ENCODE assay signal across 26 cellular contexts in genomic region chr2:46651363-46652099, GRCh38. TPM values are rescaled to one million over a fixed set of nuclear protein-coding genes. Genes with fewer than 3 reads are reported as not detected.
DNase-seq lines count a peak whose midpoint lies in the region; ATAC-seq and TF ChIP-seq lines count a peak whose summit lies in the region.
"Had no signal": no experiment of that assay in that cellular context is flagged by ENCODE, and none has a peak within 500 bp of the region (broad histone marks: within the 10 kb centered on the region; RNA-seq: fewer than 3 reads in every experiment).

No MANE protein-coding gene starts in this region.

- ATAC-seq in Right ventricle myocardium superior (ENCODE audit: poor library complexity) (no peak), HG03442 (IDR thresholded peaks at IDR 0.05; ENCODE audit: unreplicated experiment) (no peak)
- ATAC-seq in activated naive CD8-positive, alpha-beta T cell treated with anti-CD3 and anti-CD28 coated beads, Interleukin-2, amount 50 U/mL, for 24 hours: no peak
- ATAC-seq: activated CD4-positive, CD25-positive, alpha-beta regulatory T cell treated with anti-CD3 and anti-CD28 coated beads, Interleukin-2, amount 50 U/mL, for 24 hours; left lobe of liver; pancreas; PC-3; stimulated activated naive CD8-positive, alpha-beta T cell treated with anti-CD3 and anti-CD28 coated beads, Interleukin-15, amount 100 ng/mL, for 72 hours; T-helper 17 cell had no signal

- H3K9me3 Mint-ChIP-seq in activated naive CD8-positive, alpha-beta T cell treated with anti-CD3 and anti-CD28 coated beads, Interleukin-2, amount 50 U/mL, for 24 hours: no peaks in the 10 kb centered on the region
- H3K9me3 Mint-ChIP-seq: CD4-positive, alpha-beta T cell; H9; immature natural killer cell; memory B cell; stimulated activated naive CD8-positive, alpha-beta T cell treated with anti-CD3 and anti-CD28 coated beads, Interleukin-15, amount 100 ng/mL, for 72 hours had no signal

- TF ChIP-seq CTCF in left ventricle myocardium inferior (IDR thresholded peaks at IDR 0.05; ENCODE audit: borderline replicate concordance) (no peak), adrenal gland (IDR thresholded peaks at IDR 0.05) (no peak), fibroblast of the aortic adventitia (IDR thresholded peaks at IDR 0.05; ENCODE audit: insufficient read depth, low read length) (no peak), testis (IDR thresholded peaks at IDR 0.05) (no peak)

- 62 to 75% (median 70%) methylated on average over 6 of the region's 6 CpGs for WGBS in adrenal gland, 4 donors
- whole genome bisulfite sequencing in testis, 2 donors: 67 to 68% methylated on average over 6 of the region's 6 CpGs

- H3K36me3 Mint-ChIP-seq in activated naive CD8-positive, alpha-beta T cell treated with anti-CD3 and anti-CD28 coated beads, Interleukin-2, amount 50 U/mL, for 24 hours (ENCODE audit: low read depth): no peaks in the 10 kb centered on the region
- H3K36me3 Mint-ChIP-seq: memory B cell had no signal

- H3K9me3 ChIP-seq in left ventricle myocardium inferior (replicated peaks): no peaks in the 10 kb centered on the region
- no peaks in the 10 kb centered on the region for H3K9me3 ChIP-seq in adrenal gland (replicated peaks in 1 of 3)
- no peaks in the 10 kb centered on the region for H3K9me3 ChIP-seq in testis
- H3K9me3 ChIP-seq: esophagus squamous epithelium, pancreas, spleen had no signal

- H3K4me3 ChIP-seq in left ventricle myocardium inferior (no peak overlapping the region), adrenal gland (no peak overlapping the region), fibroblast of the aortic adventitia (ENCODE audit: low read depth, low read length) (no peak overlapping the region), testis (no peak overlapping the region)
- H3K4me3 ChIP-seq: esophagus squamous epithelium, pancreas, spleen had no signal

- no peaks in the 10 kb centered on the region for H3K4me1 Mint-ChIP-seq in activated naive CD8-positive, alpha-beta T cell treated with anti-CD3 and anti-CD28 coated beads, Interleukin-2, amount 50 U/mL, for 24 hours
- H3K4me1 Mint-ChIP-seq: immature natural killer cell; memory B cell; stimulated activated naive CD8-positive, alpha-beta T cell treated with anti-CD3 and anti-CD28 coated beads, Interleukin-15, amount 100 ng/mL, for 72 hours; T-helper 17 cell had no signal

- H3K36me3 ChIP-seq in left ventricle myocardium inferior (no peaks in the 10 kb centered on the region), adrenal gland (replicated peaks in 1 of 2) (no peaks in the 10 kb centered on the region), testis (ENCODE audit: low read depth, missing control alignments) (no peaks in the 10 kb centered on the region)
- H3K36me3 ChIP-seq: esophagus squamous epithelium, pancreas, spleen had no signal

- intact Hi-C loops in Right ventricle myocardium superior (cut with DNase I) (no loop called here), left ventricle myocardium inferior (cut with micrococcal nuclease) (loop anchor here (10.0 kb wide), 1 partner anchor 123 kb away; no protein-coding TSS in a partner anchor), adrenal gland (cut with DNase I) (loop anchor here in 1 of 2 donors (5.0 to 10.0 kb wide), 3 partner anchors 123 to 236 kb away; no protein-coding TSS in a partner anchor), testis (cut with DNase I; ENCODE audit: low total_unique reads) (no loop called here)

- no peak overlapping the region for H3K4me3 Mint-ChIP-seq in activated naive CD8-positive, alpha-beta T cell treated with anti-CD3 and anti-CD28 coated beads, Interleukin-2, amount 50 U/mL, for 24 hours
- H3K4me3 Mint-ChIP-seq: CD4-positive, alpha-beta T cell; H9; immature natural killer cell; memory B cell; stimulated activated naive CD8-positive, alpha-beta T cell treated with anti-CD3 and anti-CD28 coated beads, Interleukin-15, amount 100 ng/mL, for 72 hours; T-helper 17 cell had no signal

- H3K27me3 Mint-ChIP-seq in activated naive CD8-positive, alpha-beta T cell treated with anti-CD3 and anti-CD28 coated beads, Interleukin-2, amount 50 U/mL, for 24 hours: no peaks in the 10 kb centered on the region
- H3K27me3 Mint-ChIP-seq: CD4-positive, alpha-beta T cell; memory B cell; stimulated activated naive CD8-positive, alpha-beta T cell treated with anti-CD3 and anti-CD28 coated beads, Interleukin-15, amount 100 ng/mL, for 72 hours had no signal

- peak; percentile 52 for DNase-seq in Right ventricle myocardium superior
- DNase-seq in left ventricle myocardium inferior: no peak
- peak; percentile 61 to 86 (median 73) for DNase-seq in adrenal gland
- peak; percentile 59 for DNase-seq in fibroblast of the aortic adventitia (ENCODE audit: low read depth)
- DNase-seq in testis: peak; percentile 61
- no peak for DNase-seq in NCI-H524 treated with DMSO at 0.1 percent for 48 hours (lab: John Stamatoyannopoulos, UW)
- DNase-seq in activated naive CD8-positive, alpha-beta T cell treated with anti-CD3 and anti-CD28 coated beads, Interleukin-2, amount 50 U/mL, for 24 hours: no peak
- DNase-seq: activated CD4-positive, alpha-beta T cell treated with anti-CD3 and anti-CD28 coated beads, Interleukin-2, amount 50 U/mL, for 48 hours; activated T-cell treated with anti-CD3 and anti-CD28 coated beads, Interleukin-2, amount 50 U/mL, for 48 hours; CD4-positive, alpha-beta T cell; cerebellar nuclear complex; esophagus squamous epithelium; H9; immature natural killer cell; NCI-H146; NCI-H446 treated with DMSO at 0.1 percent for 48 hours; NK-92 treated with Interleukin-12 subunit alpha and Interleukin-12 subunit beta, amount 100 ng/mL, for 24 hours; PC-3; spleen; stimulated activated naive CD8-positive, alpha-beta T cell treated with anti-CD3 and anti-CD28 coated beads, Interleukin-15, amount 100 ng/mL, for 72 hours; T-helper 17 cell had no signal

- peaks cover 10% of the 10 kb centered on the region for H3K4me1 ChIP-seq in left ventricle myocardium inferior
- H3K4me1 ChIP-seq in adrenal gland (replicated peaks in 1 of 2): peaks cover 0 to 4% of the 10 kb centered on the region in 2 donors
- H3K4me1 ChIP-seq in testis: peaks cover 17% of the 10 kb centered on the region
- H3K4me1 ChIP-seq: pancreas had no signal

- H3K27ac ChIP-seq in left ventricle myocardium inferior (replicated peaks) (no peak overlapping the region), adrenal gland (peak overlapping the region in 1 of 5 donors; percentile 38), testis (no peak overlapping the region)
- H3K27ac ChIP-seq: esophagus squamous epithelium, pancreas had no signal

- no peak overlapping the region for H3K27ac Mint-ChIP-seq in activated naive CD8-positive, alpha-beta T cell treated with anti-CD3 and anti-CD28 coated beads, Interleukin-2, amount 50 U/mL, for 24 hours
- H3K27ac Mint-ChIP-seq: CD4-positive, alpha-beta T cell; H9; memory B cell; T-helper 17 cell had no signal

- H3K27me3 ChIP-seq in left ventricle myocardium inferior (ENCODE audit: low read depth) (no peaks in the 10 kb centered on the region), adrenal gland (no peaks in the 10 kb centered on the region), testis (no peaks in the 10 kb centered on the region)
- H3K27me3 ChIP-seq: pancreas, spleen had no signal

- no peak for TF ChIP-seq POLR2A in adrenal gland (IDR thresholded peaks at IDR 0.05)
- TF ChIP-seq POLR2A in testis (IDR thresholded peaks at IDR 0.05): no peak

RNA-seq across cellular contexts. Expression of gene CRIPT, which starts 34.5 kb away (rescaled TPM):
- total RNA-seq in Right ventricle myocardium superior (19.1 TPM), left ventricle myocardium inferior (19.4 TPM), adrenal gland (10 to 100 TPM in 7 of 8 donors, 1 to 10 TPM in 1; 5.7 to 22.9 (median 15.4) TPM), fibroblast of the aortic adventitia (ENCODE audit: low replicate concordance) (25.5 and 42.7 TPM in 2 replicates), testis (10 to 100 TPM; 15.5 to 18.5 TPM)
- polyA plus RNA-seq in adrenal gland (10 to 100 TPM; 13.6 to 17.8 (median 15.0) TPM), testis (ENCODE audit: insufficient read depth, low read depth, low replicate concordance) (13.0 TPM)

RNA-seq across cellular contexts. Expression of gene PIGF, which starts 34.7 kb away (rescaled TPM):
- total RNA-seq in Right ventricle myocardium superior (8.9 TPM), left ventricle myocardium inferior (10.3 TPM), adrenal gland (10 to 100 TPM; 24.8 to 43.4 (median 30.6) TPM), fibroblast of the aortic adventitia (ENCODE audit: low replicate concordance) (8.2 and 30.4 TPM in 2 replicates), testis (10 to 100 TPM; 26.7 to 29.4 TPM)
- polyA plus RNA-seq in adrenal gland (10 to 100 TPM in 2 of 3 donors, 1 to 10 TPM in 1; 8.9 to 40.3 (median 14.4) TPM), testis (ENCODE audit: insufficient read depth, low read depth, low replicate concordance) (62.4 TPM)

RNA-seq across cellular contexts. Expression of gene SOCS5, which starts 47.6 kb away (rescaled TPM):
- total RNA-seq in Right ventricle myocardium superior (16.5 TPM), left ventricle myocardium inferior (19.7 TPM), adrenal gland (10 to 100 TPM; 21.5 to 68.1 (median 27.1) TPM), fibroblast of the aortic adventitia (ENCODE audit: low replicate concordance) (147 and 155 TPM in 2 replicates), testis (10 to 100 TPM; 29.5 to 32.0 TPM)
- polyA plus RNA-seq in adrenal gland (10 to 100 TPM in 1 of 3 donors, 1 to 10 TPM in 2; 5.8 to 20.6 (median 9.5) TPM), testis (ENCODE audit: insufficient read depth, low read depth, low replicate concordance) (19.4 TPM)

Comparison
In these comparisons a context has a peak if more than half of its experiments do, and no peak if none do; other contexts are left out.
1. DNase-seq: peak in Right ventricle myocardium superior (single experiment), adrenal gland (7 of 7), fibroblast of the aortic adventitia (single experiment) and testis (single experiment); none in left ventricle myocardium inferior (single experiment), NCI-H524 treated with DMSO at 0.1 percent for 48 hours (single experiment) and activated naive CD8-positive, alpha-beta T cell treated with anti-CD3 and anti-CD28 coated beads, Interleukin-2, amount 50 U/mL, for 24 hours (single experiment).